Comparison of ENCODE assay signal across 16 cellular contexts in the genomic region with DNA sequence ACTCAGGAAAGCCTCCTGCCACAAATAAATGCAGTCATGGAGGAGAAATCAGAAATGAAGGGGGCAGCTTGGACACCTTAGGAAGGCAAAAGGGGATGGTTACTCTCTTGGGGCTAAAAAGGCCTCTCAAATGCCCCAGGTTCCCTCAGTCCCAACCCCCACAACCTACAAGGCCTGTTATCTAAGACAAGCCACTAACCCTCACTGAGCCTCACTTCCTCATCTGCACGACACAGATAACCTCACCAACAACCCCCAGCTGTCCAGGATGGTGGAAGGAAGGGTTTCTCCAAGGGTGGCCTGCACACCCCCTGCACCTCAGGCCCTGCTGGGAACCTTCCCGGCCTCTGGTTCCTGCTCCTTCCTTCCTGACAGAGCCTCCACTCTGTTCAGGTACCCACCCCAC. TPM values are rescaled to one million over a fixed set of nuclear protein-coding genes. Genes with fewer than 3 reads are reported as not detected.
DNase-seq lines count a peak whose midpoint lies in the region; ATAC-seq and TF ChIP-seq lines count a peak whose summit lies in the region.
"Had no signal": no experiment of that assay in that cellular context is flagged by ENCODE, and none has a peak within 500 bp of the region (broad histone marks: within the 10 kb centered on the region; RNA-seq: fewer than 3 reads in every experiment).

No MANE protein-coding gene starts in this region.

- DNase-seq in H9 = no peak
- DNase-seq in NOMO-1 treated with DMSO at 0.1 percent for 48 hours (lab: John Stamatoyannopoulos, UW; ENCODE audit: unreplicated experiment) = peak; percentile 12
- DNase-seq in erythroblast (lab: John Stamatoyannopoulos, UW) = peak; percentile 95 to 98
- no peak for DNase-seq in stomach
- DNase-seq in HFFc6 = no peak
- DNase-seq: CD8-positive, alpha-beta T cell; dorsolateral prefrontal cortex; MM.1S; natural killer cell; NCI-H446; SHP77 had no signal

- intact Hi-C loops in stomach (cut with DNase I; ENCODE audit: low total_unique reads) = no loop called here

- H4K5ac ChIP-seq in H9 (ENCODE audit: insufficient read length, low read depth, low read length) = no peak overlapping the region

- H3K9me3 ChIP-seq in H9 (ENCODE audit: control insufficient read depth, low read depth, low read length) = no peaks in the 10 kb centered on the region
- H3K9me3 ChIP-seq in stomach = no peaks in the 10 kb centered on the region

- H2BK12ac ChIP-seq in H9 (ENCODE audit: insufficient read length, low read depth, low read length) = no peak overlapping the region

- H2AK5ac ChIP-seq in H9 (ENCODE audit: insufficient read length, low read length) = no peak overlapping the region

- no peak overlapping the region for H3K56ac ChIP-seq in H9 (ENCODE audit: insufficient read length, low read depth, low read length)

- TF ChIP-seq EP300 in stomach (IDR thresholded peaks at IDR 0.05) = no peak

- H3K23me2 ChIP-seq in H9 (ENCODE audit: insufficient read length, low read depth, low read length, poor library complexity, severe bottlenecking) = no peaks in the 10 kb centered on the region

- H3K4ac ChIP-seq in H9 (ENCODE audit: low read depth, low read length) = no peak overlapping the region

- H2BK20ac ChIP-seq in H9 (ENCODE audit: low read depth, low read length, poor library complexity, severe bottlenecking) = no peak overlapping the region

- ATAC-seq in activated T-helper 17 cell treated with anti-CD3 and anti-CD28 coated beads, Interleukin-2, amount 50 U/mL, for 72 hours (replicated peaks) = no peak
- no peak for ATAC-seq in GM19328 (IDR thresholded peaks at IDR 0.05; ENCODE audit: unreplicated experiment)
- no peak for ATAC-seq in HG03108 (IDR thresholded peaks at IDR 0.05; ENCODE audit: unreplicated experiment)
- ATAC-seq: CD8-positive, alpha-beta T cell had no signal

- H3K4me3 Mint-ChIP-seq in H9 (no peak overlapping the region), HFFc6 (no peak overlapping the region)
- no peak overlapping the region for H3K4me3 Mint-ChIP-seq in activated T-helper 17 cell treated with anti-CD3 and anti-CD28 coated beads, Interleukin-2, amount 50 U/mL, for 72 hours
- H3K4me3 Mint-ChIP-seq: CD8-positive, alpha-beta T cell; natural killer cell had no signal

- no peak overlapping the region for H3K4me2 ChIP-seq in H9 (ENCODE audit: insufficient read depth, insufficient read length, low read length)

- H3K9ac ChIP-seq in H9 (ENCODE audit: extremely low read depth, insufficient read length, low read length) = no peak overlapping the region

- H3K4me3 ChIP-seq in stomach = no peak overlapping the region
- H3K4me3 ChIP-seq: dorsolateral prefrontal cortex had no signal

- no peak overlapping the region for H2AFZ ChIP-seq in H9 (ENCODE audit: low read length)

- H3K27me3 Mint-ChIP-seq in H9 (ENCODE audit: low read depth) = peaks cover 1% of the 10 kb centered on the region; the same call in 1 of the 2 replicates
- H3K27me3 Mint-ChIP-seq in activated T-helper 17 cell treated with anti-CD3 and anti-CD28 coated beads, Interleukin-2, amount 50 U/mL, for 72 hours = peaks cover 12% of the 10 kb centered on the region
- H3K27me3 Mint-ChIP-seq in HFFc6 (ENCODE audit: insufficient read depth) = peaks cover 9% of the 10 kb centered on the region

- H3K27me3 ChIP-seq in H9 (ENCODE audit: insufficient read depth, low read length) = no peaks in the 10 kb centered on the region
- H3K27me3 ChIP-seq in stomach = no peaks in the 10 kb centered on the region
- H3K27me3 ChIP-seq: dorsolateral prefrontal cortex had no signal

- H2BK5ac ChIP-seq in H9 (ENCODE audit: insufficient read length, low read length) = no peak overlapping the region

- no peak overlapping the region for H4K91ac ChIP-seq in H9 (ENCODE audit: insufficient read length, low read depth, low read length)

- no peak for TF ChIP-seq POLR2A in erythroblast (IDR thresholded peaks at IDR 0.05; ENCODE audit: low read length)
- no peak for TF ChIP-seq POLR2A in stomach (IDR thresholded peaks at IDR 0.05)

- WGBS in H9 (ENCODE audit: extremely low coverage, insufficient read length, low lambda C conversion rate) = no CpG with 5 or more reads among the region's 2 CpGs
- 35 to 55% (median 39%) methylated on average over 2 of the region's 2 CpGs for WGBS in stomach, 5 donors

- no peak overlapping the region for H2BK120ac ChIP-seq in H9 (ENCODE audit: low read depth, low read length, poor library complexity, severe bottlenecking)

- no peaks in the 10 kb centered on the region for H4K20me1 ChIP-seq in H9 (ENCODE audit: control insufficient read depth, insufficient read depth, insufficient read length)

- H3K9me3 Mint-ChIP-seq in H9 (no peaks in the 10 kb centered on the region; a peak in 1 of 5 replicates), HFFc6 (no peaks in the 10 kb centered on the region)
- no peaks in the 10 kb centered on the region for H3K9me3 Mint-ChIP-seq in activated T-helper 17 cell treated with anti-CD3 and anti-CD28 coated beads, Interleukin-2, amount 50 U/mL, for 72 hours
- H3K9me3 Mint-ChIP-seq: CD8-positive, alpha-beta T cell; natural killer cell had no signal

- H3K27ac ChIP-seq in H9 (ENCODE audit: insufficient read length, low read depth, low read length) (no peak overlapping the region), stomach (peak overlapping the region; percentile 2 to 95 (median 85))
- H3K27ac ChIP-seq: VCaP had no signal

- no peaks in the 10 kb centered on the region for H3K79me1 ChIP-seq in H9 (ENCODE audit: insufficient read depth, low read depth, low read length, poor library complexity, severe bottlenecking)

- no peaks in the 10 kb centered on the region; the same call in 1 of the 2 replicates for H3K79me2 ChIP-seq in H9 (ENCODE audit: insufficient read depth, low read length)

- H3K23ac ChIP-seq in H9 (ENCODE audit: insufficient read length, low read depth, low read length) = no peak overlapping the region

- H4K8ac ChIP-seq in H9 (replicated peaks; ENCODE audit: insufficient read length, low read depth, low read length) = no peak overlapping the region

- H3K27ac Mint-ChIP-seq in H9 (peak overlapping the region in 1 of 3 experiments; percentile 72; a peak in 1 of 7 replicates), HFFc6 (no peak overlapping the region)
- H3K27ac Mint-ChIP-seq in activated T-helper 17 cell treated with anti-CD3 and anti-CD28 coated beads, Interleukin-2, amount 50 U/mL, for 72 hours = no peak overlapping the region
- H3K27ac Mint-ChIP-seq: CD8-positive, alpha-beta T cell; natural killer cell had no signal

- H2BK15ac ChIP-seq in H9 (ENCODE audit: low read depth, low read length) = no peak overlapping the region

- H3K4me1 ChIP-seq in H9 (ENCODE audit: insufficient read depth, low read length) (peaks cover 17% of the 10 kb centered on the region), stomach (peaks cover 64 to 94% (median 77%) of the 10 kb centered on the region in 4 donors)

- no peaks in the 10 kb centered on the region for H3K36me3 ChIP-seq in stomach

- no peaks in the 10 kb centered on the region for H3K36me3 Mint-ChIP-seq in H9 (ENCODE audit: insufficient read depth in 1 of 3, low read depth in 3 of 3)
- no peaks in the 10 kb centered on the region for H3K36me3 Mint-ChIP-seq in activated T-helper 17 cell treated with anti-CD3 and anti-CD28 coated beads, Interleukin-2, amount 50 U/mL, for 72 hours (ENCODE audit: low read depth)
- no peaks in the 10 kb centered on the region for H3K36me3 Mint-ChIP-seq in HFFc6 (ENCODE audit: low read depth)
- H3K36me3 Mint-ChIP-seq: CD8-positive, alpha-beta T cell; natural killer cell had no signal

- H3K4me1 Mint-ChIP-seq in H9 = peaks cover 31 to 33% of the 10 kb centered on the region in 2 experiments
- peaks cover 3% of the 10 kb centered on the region for H3K4me1 Mint-ChIP-seq in activated T-helper 17 cell treated with anti-CD3 and anti-CD28 coated beads, Interleukin-2, amount 50 U/mL, for 72 hours
- no peaks in the 10 kb centered on the region for H3K4me1 Mint-ChIP-seq in HFFc6 (ENCODE audit: low read depth)

- no peak overlapping the region for H3K18ac ChIP-seq in H9 (ENCODE audit: insufficient read length, low read depth, low read length)

- H3T11ph ChIP-seq in H9 (ENCODE audit: low read length) = no peak overlapping the region

- no peak for TF ChIP-seq CTCF in H9 (conservative IDR thresholded peaks at IDR 0.05)
- no peak for TF ChIP-seq CTCF in stomach (IDR thresholded peaks at IDR 0.05)
- TF ChIP-seq CTCF in HFFc6 (IDR thresholded peaks at IDR 0.05) = no peak

- peak overlapping the region; percentile 26; the same call in 1 of the 2 replicates for H3K14ac ChIP-seq in H9 (ENCODE audit: insufficient read depth, low read length)

RNA-seq across cellular contexts. Expression of gene SORBS1, which starts 29.2 kb away (rescaled TPM):
- total RNA-seq in H9 (2021) (21.5 and 24.3 TPM in 2 replicates), stomach (100 to 1,000 TPM in 4 of 5 donors, 10 to 100 TPM in 1; 44.9 to 713 (median 440) TPM)
- polyA plus RNA-seq in stomach = 10 to 100 TPM; 34.4 to 94.8 (median 42.0) TPM
- 1 to 10 TPM; 1.1 to 3.4 TPM for total RNA-seq in activated T-helper 17 cell treated with anti-CD3 and anti-CD28 coated beads, Interleukin-2, amount 50 U/mL, for 72 hours
- total RNA-seq in HFFc6 (2021; fragmentation: NEBNext Ultra II Directional; extraction: Animal tissue kit (Norgen Biotek cat#: 25700)) = under 1 TPM; 0.05 to 0.26 (median 0.18) TPM
- total RNA-seq: G401 had no signal

Comparison
In these comparisons a context has a peak if more than half of its experiments do, and no peak if none do; other contexts are left out.
1. DNase-seq: peak in NOMO-1 treated with DMSO at 0.1 percent for 48 hours (single experiment) and erythroblast (2 of 2); none in H9 (single experiment), stomach (single experiment) and HFFc6 (single experiment).